Comparison of ENCODE assay signal across 8 cellular contexts in genomic region chr9:111992523-111992922, GRCh38.
DNase-seq lines count a peak whose midpoint lies in the region; ATAC-seq and TF ChIP-seq lines count a peak whose summit lies in the region.

No MANE protein-coding gene starts in this region.

- TF ChIP-seq EP300 in sigmoid colon (IDR thresholded peaks at IDR 0.05), result no peak

- H3K27ac ChIP-seq in sigmoid colon, result no peak overlapping the region

- DNase-seq in LHCN-M2 (ENCODE audit: low read depth) (peak; percentile 74), NCI-H187 (lab: John Stamatoyannopoulos, UW) (no peak), COR-L47 (lab: John Stamatoyannopoulos, UW) (no peak), sigmoid colon (no peak), cerebellar nuclear complex (lab: John Stamatoyannopoulos, UW) (no peak)

- no peak overlapping the region for H3K4me3 ChIP-seq in sigmoid colon

- intact Hi-C loops in sigmoid colon (cut with DNase I), result no loop called here

- H3K36me3 ChIP-seq in sigmoid colon, result no peaks in the 10 kb centered on the region

- peak; percentile 88 for ATAC-seq in GM18502 (IDR thresholded peaks at IDR 0.05; ENCODE audit: poor library complexity, unreplicated experiment)
- ATAC-seq in GM21737 (IDR thresholded peaks at IDR 0.05; ENCODE audit: unreplicated experiment), result peak; percentile 75
- peak; percentile 94 for ATAC-seq in esophagus mucosa

- no peaks in the 10 kb centered on the region for H3K9me3 ChIP-seq in sigmoid colon

- no peak for TF ChIP-seq POLR2A in sigmoid colon (IDR thresholded peaks at IDR 0.05)

- no peak for TF ChIP-seq CTCF in sigmoid colon (IDR thresholded peaks at IDR 0.05)

- H3K27me3 ChIP-seq in sigmoid colon, result no peaks in the 10 kb centered on the region

- no peaks in the 10 kb centered on the region for H3K4me1 ChIP-seq in sigmoid colon

- WGBS in sigmoid colon, 2 donors, result 70 to 90% methylated on average over 2 of the region's 2 CpGs
